Comparison of ENCODE assay signal across 10 cellular contexts in the genomic region with DNA sequence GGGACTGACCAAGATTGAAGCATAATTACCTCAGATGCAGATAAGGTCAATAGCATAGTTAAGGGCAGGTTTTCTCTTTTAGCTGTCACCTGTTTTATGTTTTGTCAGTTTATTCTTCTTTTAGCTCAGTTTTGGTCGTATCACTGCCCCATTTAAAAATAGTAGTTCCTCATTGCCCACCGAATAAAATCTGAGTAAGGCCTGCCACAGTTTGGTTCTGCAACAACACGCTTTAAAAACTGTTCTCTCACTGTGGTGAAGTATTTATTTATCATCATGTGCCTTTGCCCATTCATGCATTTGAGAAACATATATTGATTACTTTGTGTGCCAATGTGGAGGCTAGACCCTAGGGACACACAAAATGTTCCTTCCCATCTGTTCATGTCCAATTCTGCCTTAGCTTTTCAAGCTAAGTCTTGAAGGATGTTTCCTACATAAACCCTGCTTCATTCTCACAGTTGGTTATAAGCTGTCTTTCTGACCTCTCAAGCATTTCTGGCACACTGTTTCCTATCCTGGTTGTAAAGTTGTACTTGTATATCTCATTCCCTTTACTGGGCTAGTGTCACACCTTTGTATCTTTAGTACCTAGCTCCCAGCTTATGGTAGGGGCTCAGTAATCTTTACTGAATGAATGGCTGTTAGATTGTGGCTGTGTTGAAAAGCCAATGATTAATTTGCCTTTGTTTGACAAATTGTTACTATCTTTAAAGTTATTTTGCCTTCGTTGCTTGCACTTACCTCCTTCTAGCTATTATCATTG. TPM values are rescaled to one million over a fixed set of nuclear protein-coding genes. Genes with fewer than 3 reads are reported as not detected.
DNase-seq lines count a peak whose midpoint lies in the region; ATAC-seq and TF ChIP-seq lines count a peak whose summit lies in the region.
"Had no signal": no experiment of that assay in that cellular context is flagged by ENCODE, and none has a peak within 500 bp of the region (broad histone marks: within the 10 kb centered on the region; RNA-seq: fewer than 3 reads in every experiment).

No MANE protein-coding gene starts in this region.

- H3K27me3 Mint-ChIP-seq in T-cell = no peaks in the 10 kb centered on the region
- H3K27me3 Mint-ChIP-seq in type B pancreatic cell = no peaks in the 10 kb centered on the region

- intact Hi-C loops in heart left ventricle (cut with DNase I) = loop anchor here in 1 of 10 donors (10.0 kb wide), 1 partner anchor 80 kb away; no protein-coding TSS in a partner anchor
- intact Hi-C loops in left cardiac atrium (cut with DNase I) = no loop called here

- H3K36me3 Mint-ChIP-seq in T-cell = no peaks in the 10 kb centered on the region
- H3K36me3 Mint-ChIP-seq in type B pancreatic cell = peaks cover 8% of the 10 kb centered on the region

- H3K27ac Mint-ChIP-seq in T-cell = peak overlapping the region; percentile 82 to 86
- H3K27ac Mint-ChIP-seq in type B pancreatic cell = peak overlapping the region; percentile 49

- no peaks in the 10 kb centered on the region for H3K9me3 Mint-ChIP-seq in T-cell
- peaks cover 4% of the 10 kb centered on the region for H3K9me3 Mint-ChIP-seq in type B pancreatic cell

- no peaks in the 10 kb centered on the region for H3K9me2 ChIP-seq in hepatocyte (replicated peaks; ENCODE audit: insufficient read depth)

- H3K4me3 Mint-ChIP-seq in T-cell = peak overlapping the region in 2 of 3 donors; percentile 7 to 29
- H3K4me3 Mint-ChIP-seq in type B pancreatic cell = no peak overlapping the region

- no peak for DNase-seq in heart left ventricle
- DNase-seq in left cardiac atrium = no peak
- DNase-seq in T-cell = no peak
- DNase-seq in hepatocyte (ENCODE audit: low spot score) = peak; percentile 11
- DNase-seq in type B pancreatic cell (ENCODE audit: extremely low spot score, unreplicated experiment) = no peak
- DNase-seq in activated CD4-positive, alpha-beta T cell treated with anti-CD3 and anti-CD28 coated beads, Interleukin-2, amount 50 U/mL, for 4 hours = no peak
- DNase-seq in NCI-H526 (lab: John Stamatoyannopoulos, UW) = no peak
- DNase-seq: cerebellar nuclear complex, T-helper 9 cell had no signal

- 37 to 49% (median 48%) methylated on average over 4 of the region's 4 CpGs for WGBS in heart left ventricle, 4 donors
- 63% methylated on average over 4 of the region's 4 CpGs for WGBS in hepatocyte (ENCODE audit: low lambda C conversion rate, missing lambda C conversion rate)

- H3K79me2 ChIP-seq in hepatocyte = peaks cover 100% of the 10 kb centered on the region

- no peak overlapping the region for H2AFZ ChIP-seq in hepatocyte

- H3K9me3 ChIP-seq in heart left ventricle (no peaks in the 10 kb centered on the region), hepatocyte (ENCODE audit: low read depth) (no peaks in the 10 kb centered on the region)

- POLR2A ChIA-PET in T-cell (lab: Charles Lee) = interaction anchor here in 1 of 2 donors (0.6 to 1.0 kb wide), 4 partner anchors 23 to 82 kb away, joined by 3 to 4 read pairs (median 3); no protein-coding TSS in a partner anchor

- H3K4me1 Mint-ChIP-seq in T-cell (peaks cover 86 to 89% (median 88%) of the 10 kb centered on the region in 3 donors), type B pancreatic cell (ENCODE audit: unreplicated experiment) (peaks cover 30% of the 10 kb centered on the region)

- ATAC-seq in heart left ventricle (peak in 1 of 4 donors; percentile 21), left cardiac atrium (no peak), T-cell (replicated peaks in 1 of 4) (no peak), GM18511 (IDR thresholded peaks at IDR 0.05; ENCODE audit: unreplicated experiment) (no peak)

- no peak overlapping the region for H3K4me3 ChIP-seq in heart left ventricle
- no peak overlapping the region for H3K4me3 ChIP-seq in hepatocyte

- peaks cover 67% of the 10 kb centered on the region for H4K20me1 ChIP-seq in hepatocyte (ENCODE audit: insufficient read depth, poor library complexity, severe bottlenecking)

- CTCF ChIA-PET in T-cell (lab: Charles Lee) = interaction anchor here (0.6 to 3.6 kb wide), 8 partner anchors 8 to 112 kb away, joined by 3 to 32 read pairs (median 4); no protein-coding TSS in a partner anchor

- H3K27me3 ChIP-seq in heart left ventricle = no peaks in the 10 kb centered on the region
- no peaks in the 10 kb centered on the region for H3K27me3 ChIP-seq in hepatocyte

- TF ChIP-seq CTCF in heart left ventricle (IDR thresholded peaks at IDR 0.05) (no peak), hepatocyte (IDR thresholded peaks at IDR 0.05; ENCODE audit: poor library complexity) (no peak), type B pancreatic cell (conservative IDR thresholded peaks at IDR 0.05) (no peak)

- peak overlapping the region; percentile 2 for H3K4me2 ChIP-seq in hepatocyte

- H3K4me1 ChIP-seq in heart left ventricle = peaks cover 0 to 91% (median 77%) of the 10 kb centered on the region in 12 donors
- peaks cover 32% of the 10 kb centered on the region for H3K4me1 ChIP-seq in hepatocyte (ENCODE audit: insufficient read depth)

- H3K27ac ChIP-seq in heart left ventricle (peak overlapping the region in 10 of 12 donors; percentile 0 to 68 (median 24)), hepatocyte (peak overlapping the region; percentile 46)

- TF ChIP-seq POLR2A in heart left ventricle (IDR thresholded peaks at IDR 0.05) = no peak

- peaks cover 0 to 5% (median 0%) of the 10 kb centered on the region in 9 donors for H3K36me3 ChIP-seq in heart left ventricle
- no peaks in the 10 kb centered on the region for H3K36me3 ChIP-seq in hepatocyte (replicated peaks; ENCODE audit: insufficient read depth, low read depth)

RNA-seq across cellular contexts. Expression of a gene that starts 23.9 kb away (rescaled TPM):
- total RNA-seq in heart left ventricle = 100 to 1,000 TPM; 259 to 598 (median 357) TPM
- 100 to 1,000 TPM; 124 to 169 TPM for polyA plus RNA-seq in heart left ventricle
- total RNA-seq in left cardiac atrium = 100 to 1,000 TPM; 217 to 302 TPM
- 100 to 1,000 TPM; 232 to 391 (median 281) TPM for total RNA-seq in T-cell
- 80.9 and 82.8 TPM in 2 replicates for total RNA-seq in hepatocyte
- 55.6 and 61.0 TPM in 2 replicates for polyA plus RNA-seq in hepatocyte
- total RNA-seq in type B pancreatic cell (ENCODE audit: low replicate concordance) = 60.5 and 75.7 TPM in 2 replicates
